ENCODE assay signal across 1 cellular context in genomic region chr10:15860692-15861201, GRCh38.
TF ChIP-seq lines count a peak whose summit lies in the region.

No MANE protein-coding gene starts in this region.

TF ChIP-seq in HepG2, 621 proteins besides CTCF, POLR2A, EP300 and RAD21 (continued from another document):
- TF ChIP-seq ZBTB14 (CRISPR knock-in tag; IDR thresholded peaks at IDR 0.05) (no peak), IRF9 (CRISPR knock-in tag; IDR thresholded peaks at IDR 0.05; ENCODE audit: borderline replicate concordance) (no peak), ZNF782 (CRISPR knock-in tag; IDR thresholded peaks at IDR 0.05; ENCODE audit: borderline replicate concordance) (no peak), XBP1 (CRISPR knock-in tag; IDR thresholded peaks at IDR 0.05) (no peak), ZZZ3 (CRISPR knock-in tag; IDR thresholded peaks at IDR 0.05; ENCODE audit: borderline replicate concordance) (no peak), U2AF2 (IDR thresholded peaks at IDR 0.05; ENCODE audit: low read depth, low read length) (no peak), ZNF737 (CRISPR knock-in tag; IDR thresholded peaks at IDR 0.05; ENCODE audit: borderline replicate concordance) (no peak), TOPORS (CRISPR knock-in tag; IDR thresholded peaks at IDR 0.05) (0 out of 2 replicates have a peak, but pooled peaks have one; percentile 6), ZBTB7B (CRISPR knock-in tag; IDR thresholded peaks at IDR 0.05) (no peak), GABPB1 (CRISPR knock-in tag; IDR thresholded peaks at IDR 0.05) (no peak; the same call in 1 of the 2 replicates), HHEX (CRISPR knock-in tag; IDR thresholded peaks at IDR 0.05) (no peak), ZNF878 (CRISPR knock-in tag; IDR thresholded peaks at IDR 0.05) (no peak), TFAP4 (IDR thresholded peaks at IDR 0.05; ENCODE audit: borderline replicate concordance, low read depth) (no peak), ZNF780A (CRISPR knock-in tag; IDR thresholded peaks at IDR 0.05) (no peak), TFDP2 (CRISPR knock-in tag; IDR thresholded peaks at IDR 0.05) (no peak), ZFX (CRISPR knock-in tag; IDR thresholded peaks at IDR 0.05; ENCODE audit: low read depth) (no peak; the same call in 1 of the 2 replicates), PLSCR1 (CRISPR knock-in tag; IDR thresholded peaks at IDR 0.05; ENCODE audit: borderline replicate concordance) (no peak), ZNF468 (CRISPR knock-in tag; IDR thresholded peaks at IDR 0.05) (no peak), FOXM1 (CRISPR knock-in tag; IDR thresholded peaks at IDR 0.05) (no peak), MAF1 (CRISPR knock-in tag; IDR thresholded peaks at IDR 0.05; ENCODE audit: borderline replicate concordance) (no peak), ZNF674 (CRISPR knock-in tag; IDR thresholded peaks at IDR 0.05; ENCODE audit: low read depth) (no peak), HOXD1 (CRISPR knock-in tag; IDR thresholded peaks at IDR 0.05) (no peak), DMAP1 (CRISPR knock-in tag; IDR thresholded peaks at IDR 0.05) (peak; percentile 39; the same call in 1 of the 2 replicates), ZNF431 (CRISPR knock-in tag; IDR thresholded peaks at IDR 0.05; ENCODE audit: borderline replicate concordance, low read depth) (no peak), FOSL2 (CRISPR knock-in tag; IDR thresholded peaks at IDR 0.05) (peak; percentile 2; the same call in 1 of the 2 replicates), UBTF (CRISPR knock-in tag; IDR thresholded peaks at IDR 0.05) (no peak), KLF12 (CRISPR knock-in tag; IDR thresholded peaks at IDR 0.05; ENCODE audit: borderline replicate concordance) (no peak), ZNF446 (CRISPR knock-in tag; IDR thresholded peaks at IDR 0.05) (no peak), ZBTB34 (CRISPR knock-in tag; IDR thresholded peaks at IDR 0.05) (no peak), ATF3 (CRISPR knock-in tag; IDR thresholded peaks at IDR 0.05) (no peak), WIZ (CRISPR knock-in tag; IDR thresholded peaks at IDR 0.05) (no peak), HNF1B (CRISPR knock-in tag; IDR thresholded peaks at IDR 0.05) (no peak; the same call in none of the 2 replicates), ZSCAN29 (CRISPR knock-in tag; conservative IDR thresholded peaks at IDR 0.05) (no peak), DR1 (CRISPR knock-in tag; IDR thresholded peaks at IDR 0.05) (no peak), DMTF1 (CRISPR knock-in tag; IDR thresholded peaks at IDR 0.05) (no peak), PHF20 (CRISPR knock-in tag; IDR thresholded peaks at IDR 0.05) (peak; percentile 43; the same call in 1 of the 2 replicates), AGO2 (optimal IDR thresholded peaks at IDR 0.05; ENCODE audit: low read depth, low read length) (no peak), AGO1 (IDR thresholded peaks at IDR 0.05; ENCODE audit: low read depth, low read length, poor library complexity, severe bottlenecking) (no peak), ZNF891 (CRISPR knock-in tag; IDR thresholded peaks at IDR 0.05) (no peak), ZNF576 (CRISPR knock-in tag; IDR thresholded peaks at IDR 0.05) (no peak)
